17 cellular contexts compared by ENCODE assay signal in the genomic region with DNA sequence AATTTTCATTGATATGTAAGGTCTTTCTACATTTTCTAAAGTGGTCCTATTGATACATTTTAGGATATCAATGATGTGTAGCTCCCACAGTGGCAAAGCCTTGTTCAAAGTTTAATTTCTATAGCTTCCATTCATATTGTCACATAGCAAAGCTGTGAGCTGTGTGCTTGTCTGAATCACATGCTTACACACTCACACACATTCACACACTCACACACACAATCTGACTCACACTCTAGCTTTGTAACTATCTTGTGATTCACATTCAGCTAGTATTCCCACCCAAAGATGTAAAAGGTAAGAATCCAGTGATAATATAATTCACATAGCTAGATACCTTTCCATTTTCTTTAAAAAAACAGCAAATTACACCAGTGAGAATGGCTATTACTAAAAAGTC. TPM values are rescaled to one million over a fixed set of nuclear protein-coding genes. Genes with fewer than 3 reads are reported as not detected.
DNase-seq lines count a peak whose midpoint lies in the region; ATAC-seq and TF ChIP-seq lines count a peak whose summit lies in the region.
"Had no signal": no experiment of that assay in that cellular context is flagged by ENCODE, and none has a peak within 500 bp of the region (broad histone marks: within the 10 kb centered on the region; RNA-seq: fewer than 3 reads in every experiment).

No MANE protein-coding gene starts in this region.

- dilution Hi-C loops in IMR-90 (cut with HindIII; ENCODE audit: low sequenced_read_pairs, unreplicated experiment): no loop called here

- TF ChIP-seq POLR2A in IMR-90 (IDR thresholded peaks at IDR 0.05; ENCODE audit: low read depth, low read length): no peak

- no peak overlapping the region for H2AK9ac ChIP-seq in IMR-90 (replicated peaks; ENCODE audit: low read depth, low read length, poor library complexity)

- H3K9me3 ChIP-seq in IMR-90 (ENCODE audit: control insufficient read depth, insufficient read depth, low read length) (no peaks in the 10 kb centered on the region), WERI-Rb-1 (ENCODE audit: severe bottlenecking) (no peaks in the 10 kb centered on the region), OCI-LY7 (ENCODE audit: low read length) (no peaks in the 10 kb centered on the region)
- H3K9me3 ChIP-seq: A549, SJSA1 had no signal

- intact Hi-C loops in IMR-90 (cut with micrococcal nuclease) (no loop called here), OCI-LY7 (cut with micrococcal nuclease; ENCODE audit: unreplicated experiment) (no loop called here)

- no peak for TF ChIP-seq RAD21 in IMR-90 (IDR thresholded peaks at IDR 0.05; ENCODE audit: low read length)

- H2AK5ac ChIP-seq in IMR-90 (ENCODE audit: low read depth, low read length): no peak overlapping the region

- CTCF ChIA-PET in IMR-90 (lab: Yijun Ruan, JAX) (no interaction called here), OCI-LY7 (lab: Charles Lee; ENCODE audit: unreplicated experiment) (no interaction called here)

- H3K4me3 ChIP-seq in IMR-90 (ENCODE audit: insufficient read depth, low read depth, low read length): no peak overlapping the region
- no peak overlapping the region for H3K4me3 ChIP-seq in epithelial cell of esophagus (ENCODE audit: low read length)
- H3K4me3 ChIP-seq in WERI-Rb-1 (ENCODE audit: low read depth, low read length): no peak overlapping the region
- H3K4me3 ChIP-seq in OCI-LY7 (ENCODE audit: low read depth, low read length, poor library complexity, severe bottlenecking): no peak overlapping the region
- H3K4me3 ChIP-seq: A549, SJSA1 had no signal

- no peak overlapping the region for H3K14ac ChIP-seq in IMR-90 (replicated peaks; ENCODE audit: low read depth, low read length)

- no peak for TF ChIP-seq CTCF in IMR-90 (conservative IDR thresholded peaks at IDR 0.05; ENCODE audit: low read depth, low read length)
- TF ChIP-seq CTCF in epithelial cell of esophagus (IDR thresholded peaks at IDR 0.05; ENCODE audit: insufficient read depth, low read depth, low read length, missing control alignments): no peak
- no peak for TF ChIP-seq CTCF in WERI-Rb-1 (IDR thresholded peaks at IDR 0.05; ENCODE audit: low read depth, low read length)
- no peak for TF ChIP-seq CTCF in OCI-LY7 (conservative IDR thresholded peaks at IDR 0.05; ENCODE audit: low read length)

- H3K36me3 ChIP-seq in IMR-90 (ENCODE audit: control insufficient read depth, insufficient read depth, low read length): no peaks in the 10 kb centered on the region
- H3K36me3 ChIP-seq in WERI-Rb-1: no peaks in the 10 kb centered on the region
- H3K36me3 ChIP-seq in OCI-LY7 (ENCODE audit: insufficient read depth, low read length): peaks cover 4% of the 10 kb centered on the region
- H3K36me3 ChIP-seq: SJSA1 had no signal

- no peak overlapping the region for H4K91ac ChIP-seq in IMR-90 (ENCODE audit: insufficient read depth, low read depth, low read length)

- no peak overlapping the region for H2BK5ac ChIP-seq in IMR-90 (ENCODE audit: low read depth, low read length, poor library complexity, severe bottlenecking)

- POLR2A ChIA-PET in IMR-90 (lab: Charles Lee; ENCODE audit: unreplicated experiment): no interaction called here
- POLR2A ChIA-PET in OCI-LY7 (lab: Charles Lee): no interaction called here

- H3K23ac ChIP-seq in IMR-90 (ENCODE audit: low read depth, low read length): no peak overlapping the region

- H3K79me2 ChIP-seq in OCI-LY7 (ENCODE audit: insufficient read depth, low read depth, low read length): no peaks in the 10 kb centered on the region

- peaks cover 3% of the 10 kb centered on the region; the same call in 1 of the 2 replicates for H3K9me1 ChIP-seq in IMR-90 (ENCODE audit: insufficient read depth, low read length)

- no peak overlapping the region for H2AFZ ChIP-seq in IMR-90 (replicated peaks; ENCODE audit: low read length, poor library complexity)
- no peak overlapping the region for H2AFZ ChIP-seq in OCI-LY7 (ENCODE audit: low read length)

- H3K27me3 ChIP-seq in IMR-90 (ENCODE audit: control insufficient read depth, insufficient read depth, low read length): no peaks in the 10 kb centered on the region
- no peaks in the 10 kb centered on the region for H3K27me3 ChIP-seq in WERI-Rb-1 (ENCODE audit: insufficient read depth, low read depth, severe bottlenecking)
- H3K27me3 ChIP-seq: SJSA1 had no signal

- no peaks in the 10 kb centered on the region for H3K9me2 ChIP-seq in OCI-LY7 (ENCODE audit: insufficient read depth, low read length)

- no peaks in the 10 kb centered on the region for H4K20me1 ChIP-seq in IMR-90 (ENCODE audit: insufficient read depth, low read length)
- H4K20me1 ChIP-seq in OCI-LY7 (ENCODE audit: insufficient read depth, low read length): no peaks in the 10 kb centered on the region

- BruUV-seq in IMR-90 (replicated peaks; lab: Mats Ljungman, UMichigan): no TSS peak
- no TSS peak for BruUV-seq in OCI-LY7 (replicated peaks; lab: Mats Ljungman, UMichigan)

- H2BK120ac ChIP-seq in IMR-90 (ENCODE audit: low read depth, low read length): no peak overlapping the region

- H3K27ac ChIP-seq in IMR-90 (ENCODE audit: insufficient read depth, low read length) (no peak overlapping the region), WERI-Rb-1 (no peak overlapping the region), OCI-LY7 (ENCODE audit: low read depth, low read length, poor library complexity, severe bottlenecking) (no peak overlapping the region)
- H3K27ac ChIP-seq: A549, C4-2B, RWPE1, SJSA1 had no signal

- no peak overlapping the region for H2BK20ac ChIP-seq in IMR-90 (ENCODE audit: low read depth, low read length)

- ATAC-seq in IMR-90 (ENCODE audit: low read depth): no peak
- ATAC-seq in HG03432 (IDR thresholded peaks at IDR 0.05; ENCODE audit: unreplicated experiment): no peak
- no peak for ATAC-seq in HG02571 (IDR thresholded peaks at IDR 0.05; ENCODE audit: unreplicated experiment)
- ATAC-seq: A549 had no signal

- H4K5ac ChIP-seq in IMR-90 (ENCODE audit: low read depth, low read length): no peak overlapping the region

- H3K4me2 ChIP-seq in IMR-90 (ENCODE audit: low read depth, low read length) (no peak overlapping the region), OCI-LY7 (ENCODE audit: low read length) (no peak overlapping the region)
- H3K4me2 ChIP-seq: A549 had no signal

- H2BK15ac ChIP-seq in IMR-90 (ENCODE audit: low read depth, low read length): no peak overlapping the region

- no peak overlapping the region for H4K8ac ChIP-seq in IMR-90 (ENCODE audit: low read depth in 2 of 2, low read length in 2 of 2)

- H3K4ac ChIP-seq in IMR-90 (ENCODE audit: low read depth, low read length): no peak overlapping the region

- no peak overlapping the region for H3K9ac ChIP-seq in IMR-90 (ENCODE audit: low read depth, low read length)

- H3K4me1 ChIP-seq in IMR-90 (ENCODE audit: control insufficient read depth, insufficient read depth, low read length) (no peaks in the 10 kb centered on the region), OCI-LY7 (ENCODE audit: insufficient read depth, low read length, poor library complexity, severe bottlenecking) (no peaks in the 10 kb centered on the region)
- H3K4me1 ChIP-seq: A549, SJSA1 had no signal

- DNase-seq in EH (ENCODE audit: low read depth) (peak; percentile 19), IMR-90 (peak; percentile 70), epithelial cell of esophagus (ENCODE audit: low read depth) (peak; percentile 45), foreskin melanocyte (peak; percentile 58), WERI-Rb-1 (no peak), OCI-LY7 (ENCODE audit: low spot score) (no peak)
- DNase-seq: COR-L47, DMS153, NCI-H1930, NCI-H2171, NCI-H446 had no signal

- H3K56ac ChIP-seq in IMR-90 (ENCODE audit: extremely low read depth, insufficient read depth, low read length): no peak overlapping the region

- no peaks in the 10 kb centered on the region; a peak in 1 of 4 replicates for H3K79me1 ChIP-seq in IMR-90 (ENCODE audit: low read depth in 1 of 2, low read length in 2 of 2)

- no peak overlapping the region for H3K18ac ChIP-seq in IMR-90 (ENCODE audit: low read depth, low read length)

- in situ Hi-C loops in IMR-90 (cut with MboI; ENCODE audit: low sequenced_read_pairs): no loop called here

TF ChIP-seq in IMR-90, 13 proteins besides CTCF, POLR2A, EP300 and RAD21:
- TF ChIP-seq SMC3 (IDR thresholded peaks at IDR 0.05; ENCODE audit: low read depth, low read length) (no peak), RFX5 (IDR thresholded peaks at IDR 0.05; ENCODE audit: low read depth, low read length) (no peak), FOS (IDR thresholded peaks at IDR 0.05; ENCODE audit: low read depth, low read length) (no peak), MXI1 (IDR thresholded peaks at IDR 0.05; ENCODE audit: borderline replicate concordance, low read depth, low read length) (no peak), BHLHE40 (IDR thresholded peaks at IDR 0.05; ENCODE audit: low read depth, low read length) (no peak), NFE2L2 (IDR thresholded peaks at IDR 0.05; ENCODE audit: low read depth, low read length) (no peak), MAFK (IDR thresholded peaks at IDR 0.05; ENCODE audit: low read depth, low read length) (no peak), MAZ (IDR thresholded peaks at IDR 0.05; ENCODE audit: borderline replicate concordance, low read depth, low read length) (no peak)

RNA-seq across cellular contexts. Expression of gene MAPRE2, which starts 58.7 kb away (rescaled TPM):
- total RNA-seq in IMR-90 (2012; rRNA removed) (23.8 and 24.2 TPM in 2 replicates), OCI-LY7 (2022) (34.0 and 35.2 TPM in 2 replicates)
- polyA plus RNA-seq in IMR-90 (2012; rRNA removed): 18.4 and 19.6 TPM in 2 replicates
- polyA plus RNA-seq in IMR-90 (2012; cell fraction: cytosol; rRNA removed): 8.2 and 8.5 TPM in 2 replicates
- 4.3 and 13.4 TPM in 2 replicates for polyA plus RNA-seq in IMR-90 (2012; cell fraction: nucleus; rRNA removed; ENCODE audit: low replicate concordance)
- total RNA-seq in OCI-LY7 (2014; rRNA removed; shearing (Covaris generic)): 17.1 and 23.2 TPM in 2 replicates

Comparison
In these comparisons a context has a peak if more than half of its experiments do, and no peak if none do; other contexts are left out.
1. DNase-seq: peak in EH (single experiment), IMR-90 (single experiment), epithelial cell of esophagus (single experiment) and foreskin melanocyte (single experiment); none in WERI-Rb-1 (single experiment) and OCI-LY7 (single experiment).